ENCODE assay signal across 9 cellular contexts in the genomic region with DNA sequence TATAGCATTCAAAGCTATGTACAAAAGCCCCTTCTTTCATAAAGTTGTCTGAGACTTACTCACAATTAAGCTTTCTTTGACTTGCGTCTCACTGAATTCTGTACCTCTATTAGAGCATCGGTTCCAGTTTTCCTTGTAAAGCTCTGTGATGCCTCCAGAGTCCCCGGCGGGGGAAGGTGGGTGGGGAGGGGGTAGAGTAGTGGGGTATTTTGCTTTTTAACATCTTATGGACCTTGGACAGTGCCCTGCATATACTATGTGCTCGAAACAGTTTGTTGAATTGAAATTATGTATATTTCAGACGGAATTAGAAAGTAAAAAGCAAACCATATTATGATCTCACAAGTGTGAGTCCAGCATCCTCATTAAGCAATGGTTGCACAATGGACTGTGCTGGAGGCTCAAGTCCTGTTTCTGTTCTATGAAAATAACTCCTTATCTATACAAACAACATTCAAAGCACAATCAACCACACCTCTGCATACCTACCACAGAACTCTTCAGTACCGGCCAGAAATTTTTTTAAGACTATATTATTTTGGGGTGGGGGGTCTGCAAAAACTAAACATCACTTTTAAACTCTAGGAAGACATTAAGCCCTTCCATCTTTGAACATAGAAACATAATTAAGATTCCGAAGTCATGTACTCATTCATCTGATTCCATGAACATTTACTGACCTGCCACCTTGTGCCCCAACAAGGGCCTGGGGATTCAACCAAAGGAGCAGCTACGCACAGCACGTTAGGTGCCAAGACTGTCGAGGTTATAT. TPM values are rescaled to one million over a fixed set of nuclear protein-coding genes. Genes with fewer than 3 reads are reported as not detected.
DNase-seq lines count a peak whose midpoint lies in the region; ATAC-seq and TF ChIP-seq lines count a peak whose summit lies in the region.
"Had no signal": no experiment of that assay in that cellular context is flagged by ENCODE, and none has a peak within 500 bp of the region (broad histone marks: within the 10 kb centered on the region; RNA-seq: fewer than 3 reads in every experiment).

No MANE protein-coding gene starts in this region.

- H3K27me3 ChIP-seq in aorta (ENCODE audit: control insufficient read depth in 1 of 2, insufficient read depth in 2 of 2, low read length in 1 of 2): no peaks in the 10 kb centered on the region

- no peak overlapping the region for H3K27ac Mint-ChIP-seq in stimulated activated naive CD8-positive, alpha-beta T cell treated with anti-CD3 and anti-CD28 coated beads, Interleukin-15, amount 100 ng/mL, for 72 hours
- no peak overlapping the region for H3K27ac Mint-ChIP-seq in CD14-positive monocyte
- H3K27ac Mint-ChIP-seq: brain had no signal

- 37 to 40% methylated on average over 11 of the region's 11 CpGs for WGBS in aorta, 2 donors

- H3K36me3 Mint-ChIP-seq in CD14-positive monocyte: peaks cover 21 to 32% of the 10 kb centered on the region in 2 donors

- no peak for TF ChIP-seq CTCF in astrocyte of the cerebellum (IDR thresholded peaks at IDR 0.05; ENCODE audit: low read depth, low read length, missing control alignments)
- TF ChIP-seq CTCF in CD14-positive monocyte (IDR thresholded peaks at IDR 0.05): no peak

- H3K4me3 ChIP-seq in astrocyte of the cerebellum (ENCODE audit: low read depth, low read length) (peak overlapping the region; percentile 78), aorta (ENCODE audit: low read length in 2 of 2) (peak overlapping the region; percentile 60 to 82)

- H3K9me3 Mint-ChIP-seq in stimulated activated naive CD8-positive, alpha-beta T cell treated with anti-CD3 and anti-CD28 coated beads, Interleukin-15, amount 100 ng/mL, for 72 hours: peaks cover 12 to 16% of the 10 kb centered on the region in 2 donors
- peaks cover 0 to 4% (median 0%) of the 10 kb centered on the region in 7 donors for H3K9me3 Mint-ChIP-seq in CD14-positive monocyte
- H3K9me3 Mint-ChIP-seq: brain had no signal

- intact Hi-C loops in aorta (cut with DNase I): loop anchor here in 1 of 2 donors (5.0 kb wide), 1 partner anchor 166 kb away; no protein-coding TSS in a partner anchor
- intact Hi-C loops in CD14-positive monocyte (cut with micrococcal nuclease): loop anchor here in 1 of 2 donors (5.0 kb wide), 1 partner anchor 46 kb away; no protein-coding TSS in a partner anchor

- no peaks in the 10 kb centered on the region for H3K4me1 ChIP-seq in aorta (ENCODE audit: control insufficient read depth in 1 of 2, insufficient read depth in 2 of 2, low read length in 2 of 2)

- DNase-seq in stimulated activated naive CD8-positive, alpha-beta T cell treated with anti-CD3 and anti-CD28 coated beads, Interleukin-15, Interleukin-2, amounts not matched to agents 100 U/mL and 50 U/mL, for 24 hours: no peak
- DNase-seq in stimulated activated naive CD8-positive, alpha-beta T cell treated with anti-CD3 and anti-CD28 coated beads, Interleukin-15, amount 100 ng/mL, for 72 hours: no peak
- DNase-seq in astrocyte of the cerebellum (ENCODE audit: low read depth): no peak
- no peak for DNase-seq in left lobe of liver (ENCODE audit: low spot score)
- no peak for DNase-seq in aorta
- no peak for DNase-seq in middle frontal gyrus (ENCODE audit: extremely low spot score, low spot score)
- DNase-seq in CD14-positive monocyte (ENCODE audit: low spot score): no peak

- H3K27me3 Mint-ChIP-seq in stimulated activated naive CD8-positive, alpha-beta T cell treated with anti-CD3 and anti-CD28 coated beads, Interleukin-15, amount 100 ng/mL, for 72 hours: no peaks in the 10 kb centered on the region
- H3K27me3 Mint-ChIP-seq in CD14-positive monocyte (ENCODE audit: low read depth in 3 of 3): peaks cover 0 to 2% (median 0%) of the 10 kb centered on the region in 3 donors

- in situ Hi-C loops in astrocyte of the cerebellum (cut with HindIII; ENCODE audit: low sequenced_read_pairs): no loop called here

- peak overlapping the region in 1 of 2 donors; percentile 93 for H3K27ac ChIP-seq in aorta (ENCODE audit: low read depth in 1 of 2, low read length in 2 of 2)

- H3K36me3 ChIP-seq in aorta (ENCODE audit: control insufficient read depth in 1 of 2, insufficient read depth in 2 of 2, low read length in 1 of 2): peaks cover 0 to 1% of the 10 kb centered on the region in 2 donors

- ATAC-seq in stimulated activated naive CD8-positive, alpha-beta T cell treated with anti-CD3 and anti-CD28 coated beads, Interleukin-15, Interleukin-2, amounts not matched to agents 100 U/mL and 50 U/mL, for 24 hours: peak; percentile 10
- no peak for ATAC-seq in stimulated activated naive CD8-positive, alpha-beta T cell treated with anti-CD3 and anti-CD28 coated beads, Interleukin-15, amount 100 ng/mL, for 72 hours
- ATAC-seq in left lobe of liver: peak; percentile 10
- ATAC-seq in aorta (ENCODE audit: low FRiP score): peak; percentile 1
- ATAC-seq in HG03565 (IDR thresholded peaks at IDR 0.05; ENCODE audit: unreplicated experiment): no peak

- H3K4me1 Mint-ChIP-seq in stimulated activated naive CD8-positive, alpha-beta T cell treated with anti-CD3 and anti-CD28 coated beads, Interleukin-15, amount 100 ng/mL, for 72 hours: peaks cover 31% of the 10 kb centered on the region
- peaks cover 12% of the 10 kb centered on the region for H3K4me1 Mint-ChIP-seq in CD14-positive monocyte
- H3K4me1 Mint-ChIP-seq: brain had no signal

- H3K4me3 Mint-ChIP-seq in stimulated activated naive CD8-positive, alpha-beta T cell treated with anti-CD3 and anti-CD28 coated beads, Interleukin-15, amount 100 ng/mL, for 72 hours: no peak overlapping the region
- H3K4me3 Mint-ChIP-seq in CD14-positive monocyte: no peak overlapping the region
- H3K4me3 Mint-ChIP-seq: brain had no signal

- no peaks in the 10 kb centered on the region for H3K9me3 ChIP-seq in aorta (ENCODE audit: control insufficient read depth, low read length)

RNA-seq across cellular contexts. Expression of gene STAT1, which starts 0.9 kb away (rescaled TPM):
- total RNA-seq in left lobe of liver (26.1 TPM), aorta (10 to 100 TPM; 69.1 to 70.7 TPM)
- polyA plus RNA-seq in aorta (10 to 100 TPM; 30.1 to 42.4 TPM), CD14-positive monocyte (100 to 1,000 TPM; 110 to 126 TPM)

Comparison
In these comparisons a context has a peak if more than half of its experiments do, and no peak if none do; other contexts are left out.
1. ATAC-seq: peak in stimulated activated naive CD8-positive, alpha-beta T cell treated with anti-CD3 and anti-CD28 coated beads, Interleukin-15, Interleukin-2, amounts not matched to agents 100 U/mL and 50 U/mL, for 24 hours (single experiment), left lobe of liver (single experiment) and aorta (single experiment); none in stimulated activated naive CD8-positive, alpha-beta T cell treated with anti-CD3 and anti-CD28 coated beads, Interleukin-15, amount 100 ng/mL, for 72 hours (single experiment) and HG03565 (single experiment).